Comparison of ENCODE assay signal across 19 cellular contexts in the genomic region with DNA sequence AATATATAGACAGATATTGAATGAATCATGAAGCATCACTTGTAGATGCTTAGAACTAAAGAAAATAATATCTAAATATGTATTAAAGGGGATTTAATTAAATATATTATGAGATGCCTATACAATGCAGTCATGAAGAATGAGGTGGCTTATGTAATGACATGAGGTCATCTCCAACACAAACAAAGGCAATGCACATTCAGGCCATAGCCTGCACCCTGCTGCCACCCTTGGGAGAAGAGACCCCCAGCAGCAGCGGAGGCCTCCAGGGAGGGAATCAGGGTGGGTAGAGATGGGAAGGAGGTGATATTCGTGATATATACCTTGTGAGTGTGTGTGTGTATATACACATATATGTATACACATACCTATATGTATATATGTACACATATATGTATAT. TPM values are rescaled to one million over a fixed set of nuclear protein-coding genes. Genes with fewer than 3 reads are reported as not detected.
DNase-seq lines count a peak whose midpoint lies in the region; ATAC-seq, FAIRE-seq and TF ChIP-seq lines count a peak whose summit lies in the region.
"Had no signal": no experiment of that assay in that cellular context is flagged by ENCODE, and none has a peak within 500 bp of the region (broad histone marks: within the 10 kb centered on the region; RNA-seq: fewer than 3 reads in every experiment).

No MANE protein-coding gene starts in this region.

- FAIRE-seq in bronchial epithelial cell (lab: Jason Lieb, UNC) (no peak), urothelium cell line (lab: Jason Lieb, UNC) (peak; percentile 32)
- FAIRE-seq: G401.6, GM19239 had no signal

- BruUV-seq in PC-3 (replicated peaks; lab: Mats Ljungman, UMichigan): no TSS peak

- no peaks in the 10 kb centered on the region for H3K79me2 ChIP-seq in PC-3 (ENCODE audit: low read length)

- H2AFZ ChIP-seq in PC-3 (ENCODE audit: low read length): no peak overlapping the region

- no peak overlapping the region for H3K4me3 ChIP-seq in PC-3 (ENCODE audit: low read length)
- no peak overlapping the region for H3K4me3 ChIP-seq in bronchial epithelial cell (ENCODE audit: low read depth, low read length)

- no peaks in the 10 kb centered on the region for H3F3A ChIP-seq in PC-3 (ENCODE audit: low read length, unreplicated experiment)

- no peak overlapping the region for H3K27ac ChIP-seq in PC-3 (ENCODE audit: low read length)

- DNase-seq in Daoy (ENCODE audit: low read depth) (peak; percentile 27), PC-3 (peak; percentile 28), bronchial epithelial cell (ENCODE audit: low read depth) (peak; percentile 46), urothelium cell line (ENCODE audit: low spot score) (no peak), HEK293T (ENCODE audit: extremely low spot score) (no peak), GF-D8 (lab: John Stamatoyannopoulos, UW) (no peak)
- DNase-seq in activated CD8-positive, alpha-beta memory T cell treated with anti-CD3 and anti-CD28 coated beads, Interleukin-2, amount 50 U/mL, for 4 hours: no peak
- DNase-seq: C1 segment of cervical spinal cord; Calu3; CD4-positive, alpha-beta T cell; DMS 273 treated with DMSO at 0.1 percent for 48 hours; HCEC 1CT; KG1 had no signal

- no peaks in the 10 kb centered on the region for H3K9me2 ChIP-seq in PC-3 (replicated peaks; ENCODE audit: low read length)

- H3K9me3 ChIP-seq in PC-3 (ENCODE audit: low read length): no peaks in the 10 kb centered on the region; the same call in 1 of the 2 replicates

- H3K4me1 ChIP-seq in PC-3 (ENCODE audit: insufficient read depth, low read length): peaks cover 10% of the 10 kb centered on the region

- TF ChIP-seq CTCF in PC-3 (conservative IDR thresholded peaks at IDR 0.05; ENCODE audit: low read depth, low read length) (no peak), bronchial epithelial cell (IDR thresholded peaks at IDR 0.05; ENCODE audit: insufficient read depth, low read length, severe bottlenecking) (no peak)

- POLR2A ChIA-PET in PC-3 (lab: Charles Lee; ENCODE audit: unreplicated experiment) (no interaction called here), HEK293T (lab: Yijun Ruan, JAX) (no interaction called here)

- CTCF ChIA-PET in PC-3 (lab: Charles Lee) (no interaction called here), HEK293T (lab: Yijun Ruan, JAX) (no interaction called here)

- H3K9ac ChIP-seq in PC-3 (ENCODE audit: low read length): no peak overlapping the region

- no peaks in the 10 kb centered on the region for H4K20me1 ChIP-seq in PC-3 (ENCODE audit: low read length)

- no peak overlapping the region for H3K4me2 ChIP-seq in PC-3 (ENCODE audit: low read length)

- ATAC-seq in PC-3: no peak

- intact Hi-C loops in PC-3 (cut with micrococcal nuclease): no loop called here

- H3K36me3 ChIP-seq in PC-3 (ENCODE audit: low read depth, low read length) (no peaks in the 10 kb centered on the region), bronchial epithelial cell (ENCODE audit: control insufficient read depth, insufficient read depth, low read length) (no peaks in the 10 kb centered on the region)

- no peaks in the 10 kb centered on the region for H3K27me3 ChIP-seq in PC-3 (ENCODE audit: low read length)
- no peaks in the 10 kb centered on the region for H3K27me3 ChIP-seq in bronchial epithelial cell (ENCODE audit: control insufficient read depth, insufficient read depth, low read length)

TF ChIP-seq in HEK293T, 16 proteins besides CTCF, POLR2A, EP300 and RAD21:
- no peak for TF ChIP-seq HDGF (IDR thresholded peaks at IDR 0.05; ENCODE audit: borderline replicate concordance)
- TF ChIP-seq FOXA1 (IDR thresholded peaks at IDR 0.05): no peak
- no peak for TF ChIP-seq CTBP1 (IDR thresholded peaks at IDR 0.05; ENCODE audit: borderline replicate concordance)
- TF ChIP-seq ELF4 (IDR thresholded peaks at IDR 0.05): no peak
- no peak for TF ChIP-seq ARNT (IDR thresholded peaks at IDR 0.05)
- no peak for TF ChIP-seq ZNF384 (IDR thresholded peaks at IDR 0.05)
- TF ChIP-seq LEF1 (IDR thresholded peaks at IDR 0.05; ENCODE audit: borderline replicate concordance): no peak
- no peak for TF ChIP-seq NFRKB (IDR thresholded peaks at IDR 0.05)
- TF ChIP-seq, protein P1, sequence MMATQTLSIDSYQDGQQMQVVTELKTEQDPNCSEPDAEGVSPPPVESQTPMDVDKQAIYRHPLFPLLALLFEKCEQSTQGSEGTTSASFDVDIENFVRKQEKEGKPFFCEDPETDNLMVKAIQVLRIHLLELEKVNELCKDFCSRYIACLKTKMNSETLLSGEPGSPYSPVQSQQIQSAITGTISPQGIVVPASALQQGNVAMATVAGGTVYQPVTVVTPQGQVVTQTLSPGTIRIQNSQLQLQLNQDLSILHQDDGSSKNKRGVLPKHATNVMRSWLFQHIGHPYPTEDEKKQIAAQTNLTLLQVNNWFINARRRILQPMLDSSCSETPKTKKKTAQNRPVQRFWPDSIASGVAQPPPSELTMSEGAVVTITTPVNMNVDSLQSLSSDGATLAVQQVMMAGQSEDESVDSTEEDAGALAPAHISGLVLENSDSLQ (IDR thresholded peaks at IDR 0.05): no peak
- no peak for TF ChIP-seq FOXM1 (IDR thresholded peaks at IDR 0.05; ENCODE audit: borderline replicate concordance)
- no peak for TF ChIP-seq TARDBP (IDR thresholded peaks at IDR 0.05)
- no peak for TF ChIP-seq FOXK2 (IDR thresholded peaks at IDR 0.05)
- no peak for TF ChIP-seq L3MBTL2 (conservative IDR thresholded peaks at IDR 0.05)
- TF ChIP-seq SP1 (IDR thresholded peaks at IDR 0.05): no peak
- TF ChIP-seq BHLHE40 (IDR thresholded peaks at IDR 0.05; ENCODE audit: borderline replicate concordance): no peak
- no peak for TF ChIP-seq SUZ12 (IDR thresholded peaks at IDR 0.05)
TF ChIP-seq in HEK293T: peak in this region for 0.

RNA-seq across cellular contexts. Expression of a gene that starts 26.4 kb away (rescaled TPM):
- not detected in 2 replicates for total RNA-seq in Daoy (2014; rRNA removed; shearing (Covaris generic))
- total RNA-seq in PC-3 (2014; rRNA removed): not detected in 2 replicates
- total RNA-seq in bronchial epithelial cell: not detected in 2 replicates
- total RNA-seq: A172; B cell; Calu3; CD4-positive, alpha-beta T cell; H1; HT-29 had no signal

RNA-seq across cellular contexts. Expression of a gene that starts 40.8 kb away (rescaled TPM):
- 5.1 and 5.4 TPM in 2 replicates for total RNA-seq in Daoy (2014; rRNA removed; shearing (Covaris generic))
- 3.1 and 4.5 TPM in 2 replicates for total RNA-seq in PC-3 (2014; rRNA removed)
- 12.6 and 21.4 TPM in 2 replicates for total RNA-seq in bronchial epithelial cell
- total RNA-seq: B cell, Calu3, HT-29 had no signal

Comparison
In these comparisons a context has a peak if more than half of its experiments do, and no peak if none do; other contexts are left out.
1. DNase-seq: peak in Daoy (single experiment), PC-3 (single experiment) and bronchial epithelial cell (single experiment); none in urothelium cell line (single experiment), HEK293T (single experiment), GF-D8 (single experiment) and activated CD8-positive, alpha-beta memory T cell treated with anti-CD3 and anti-CD28 coated beads, Interleukin-2, amount 50 U/mL, for 4 hours (single experiment).